ENCODE assay signal across 18 cellular contexts in the genomic region with DNA sequence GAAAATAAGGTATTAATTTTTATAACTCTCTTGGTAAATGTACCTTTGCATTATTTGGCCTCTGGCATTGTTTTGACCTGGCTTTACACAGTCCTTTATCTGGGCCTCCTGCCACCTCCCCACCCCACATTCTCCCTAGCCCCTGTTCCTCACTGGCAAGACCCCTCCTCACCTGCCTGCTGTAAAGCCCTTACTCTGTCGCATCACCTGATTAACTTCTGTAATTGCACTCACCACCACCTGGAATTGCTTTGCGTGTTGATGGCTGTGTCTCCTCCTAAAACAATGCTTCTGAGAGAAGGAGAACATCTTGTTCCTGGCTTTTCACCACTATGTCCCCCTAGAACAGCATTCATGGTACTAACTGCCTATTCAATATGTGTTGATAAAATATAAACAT.
"Had no signal": no experiment of that assay in that cellular context is flagged by ENCODE, and none has a peak within 500 bp of the region (broad histone marks: within the 10 kb centered on the region; RNA-seq: fewer than 3 reads in every experiment).

No MANE protein-coding gene starts in this region.

- H3K4me3 Mint-ChIP-seq: activated T-cell treated with anti-CD3 and anti-CD28 coated beads, Interleukin-2, amount 50 U/mL, for 24 hours; natural killer cell had no signal

- H3K27ac ChIP-seq: left ventricle myocardium inferior, tibial nerve had no signal

- H3K27ac Mint-ChIP-seq: natural killer cell had no signal

- DNase-seq: activated CD4-positive, alpha-beta T cell treated with anti-CD3 and anti-CD28 coated beads for 1 hour; activated CD4-positive, alpha-beta T cell treated with anti-CD3 and anti-CD28 coated beads, Interleukin-2, amount 50 U/mL, for 48 hours; activated effector memory CD4-positive, alpha-beta T cell treated with Interleukin-2 at 50 U/mL for 16 hours; activated T-cell treated with anti-CD3 and anti-CD28 coated beads, Interleukin-2, amount 50 U/mL, for 24 hours; aorta; esophagus squamous epithelium; hippocampal formation; left ventricle myocardium inferior; natural killer cell; nucleus accumbens; posterior cingulate gyrus; retina; stimulated activated CD4-positive, alpha-beta T cell treated with anti-CD3 and anti-CD28 coated beads, Interleukin-12 subunit alpha, Interleukin-12 subunit beta, amount 100 ng/mL, for 4 hours; stimulated activated CD4-positive, alpha-beta T cell treated with anti-CD3 and anti-CD28 coated beads, Interleukin-2, amount 100 ng/mL, for 24 hours; substantia nigra; T-cell; T1000 had no signal

- H3K36me3 ChIP-seq: esophagus squamous epithelium, left ventricle myocardium inferior had no signal

- ATAC-seq: natural killer cell, T-cell had no signal

- H3K27me3 ChIP-seq: esophagus squamous epithelium, tibial nerve had no signal

- H3K27me3 Mint-ChIP-seq: activated T-cell treated with anti-CD3 and anti-CD28 coated beads, Interleukin-2, amount 50 U/mL, for 24 hours; T-cell had no signal

- H3K4me3 ChIP-seq: esophagus squamous epithelium, left ventricle myocardium inferior, tibial nerve had no signal
